In genomic region chr7:39510738-39511372, GRCh38 we compare ENCODE assay signal across 1 cellular context.
TF ChIP-seq lines count a peak whose summit lies in the region.

No MANE protein-coding gene starts in this region.

TF ChIP-seq in GM12878, 131 proteins besides CTCF, POLR2A, EP300 and RAD21:
- TF ChIP-seq BHLHE40 (IDR thresholded peaks at IDR 0.05; ENCODE audit: borderline replicate concordance in 1 of 2, low read depth in 2 of 2, low read length in 1 of 2) (no peak), SMAD5 (IDR thresholded peaks at IDR 0.05; ENCODE audit: low read depth) (no peak), LARP7 (IDR thresholded peaks at IDR 0.05) (no peak), MEF2A (IDR thresholded peaks at IDR 0.05; ENCODE audit: insufficient read depth, low read depth, low read length) (no peak), HDGF (IDR thresholded peaks at IDR 0.05) (no peak), SUPT20H (IDR thresholded peaks at IDR 0.05; ENCODE audit: borderline replicate concordance, control insufficient read depth, low read depth, low read length) (no peak), TCF3 (IDR thresholded peaks at IDR 0.05; ENCODE audit: borderline replicate concordance, insufficient read depth, low read depth, low read length) (no peak)
- TF ChIP-seq, protein P1, sequence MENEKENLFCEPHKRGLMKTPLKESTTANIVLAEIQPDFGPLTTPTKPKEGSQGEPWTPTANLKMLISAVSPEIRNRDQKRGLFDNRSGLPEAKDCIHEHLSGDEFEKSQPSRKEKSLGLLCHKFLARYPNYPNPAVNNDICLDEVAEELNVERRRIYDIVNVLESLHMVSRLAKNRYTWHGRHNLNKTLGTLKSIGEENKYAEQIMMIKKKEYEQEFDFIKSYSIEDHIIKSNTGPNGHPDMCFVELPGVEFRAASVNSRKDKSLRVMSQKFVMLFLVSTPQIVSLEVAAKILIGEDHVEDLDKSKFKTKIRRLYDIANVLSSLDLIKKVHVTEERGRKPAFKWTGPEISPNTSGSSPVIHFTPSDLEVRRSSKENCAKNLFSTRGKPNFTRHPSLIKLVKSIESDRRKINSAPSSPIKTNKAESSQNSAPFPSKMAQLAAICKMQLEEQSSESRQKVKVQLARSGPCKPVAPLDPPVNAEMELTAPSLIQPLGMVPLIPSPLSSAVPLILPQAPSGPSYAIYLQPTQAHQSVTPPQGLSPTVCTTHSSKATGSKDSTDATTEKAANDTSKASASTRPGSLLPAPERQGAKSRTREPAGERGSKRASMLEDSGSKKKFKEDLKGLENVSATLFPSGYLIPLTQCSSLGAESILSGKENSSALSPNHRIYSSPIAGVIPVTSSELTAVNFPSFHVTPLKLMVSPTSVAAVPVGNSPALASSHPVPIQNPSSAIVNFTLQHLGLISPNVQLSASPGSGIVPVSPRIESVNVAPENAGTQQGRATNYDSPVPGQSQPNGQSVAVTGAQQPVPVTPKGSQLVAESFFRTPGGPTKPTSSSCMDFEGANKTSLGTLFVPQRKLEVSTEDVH (IDR thresholded peaks at IDR 0.05; ENCODE audit: low read depth, partially characterized antibody), result no peak
- TF ChIP-seq, protein P2, sequence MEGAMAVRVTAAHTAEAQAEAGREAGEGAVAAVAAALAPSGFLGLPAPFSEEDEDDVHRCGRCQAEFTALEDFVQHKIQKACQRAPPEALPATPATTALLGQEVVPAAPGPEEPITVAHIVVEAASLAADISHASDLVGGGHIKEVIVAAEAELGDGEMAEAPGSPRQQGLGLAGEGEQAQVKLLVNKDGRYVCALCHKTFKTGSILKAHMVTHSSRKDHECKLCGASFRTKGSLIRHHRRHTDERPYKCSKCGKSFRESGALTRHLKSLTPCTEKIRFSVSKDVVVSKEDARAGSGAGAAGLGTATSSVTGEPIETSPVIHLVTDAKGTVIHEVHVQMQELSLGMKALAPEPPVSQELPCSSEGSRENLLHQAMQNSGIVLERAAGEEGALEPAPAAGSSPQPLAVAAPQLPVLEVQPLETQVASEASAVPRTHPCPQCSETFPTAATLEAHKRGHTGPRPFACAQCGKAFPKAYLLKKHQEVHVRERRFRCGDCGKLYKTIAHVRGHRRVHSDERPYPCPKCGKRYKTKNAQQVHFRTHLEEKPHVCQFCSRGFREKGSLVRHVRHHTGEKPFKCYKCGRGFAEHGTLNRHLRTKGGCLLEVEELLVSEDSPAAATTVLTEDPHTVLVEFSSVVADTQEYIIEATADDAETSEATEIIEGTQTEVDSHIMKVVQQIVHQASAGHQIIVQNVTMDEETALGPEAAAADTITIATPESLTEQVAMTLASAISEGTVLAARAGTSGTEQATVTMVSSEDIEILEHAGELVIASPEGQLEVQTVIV (IDR thresholded peaks at IDR 0.05; ENCODE audit: borderline replicate concordance, partially characterized antibody), result no peak
- TF ChIP-seq, protein P3, sequence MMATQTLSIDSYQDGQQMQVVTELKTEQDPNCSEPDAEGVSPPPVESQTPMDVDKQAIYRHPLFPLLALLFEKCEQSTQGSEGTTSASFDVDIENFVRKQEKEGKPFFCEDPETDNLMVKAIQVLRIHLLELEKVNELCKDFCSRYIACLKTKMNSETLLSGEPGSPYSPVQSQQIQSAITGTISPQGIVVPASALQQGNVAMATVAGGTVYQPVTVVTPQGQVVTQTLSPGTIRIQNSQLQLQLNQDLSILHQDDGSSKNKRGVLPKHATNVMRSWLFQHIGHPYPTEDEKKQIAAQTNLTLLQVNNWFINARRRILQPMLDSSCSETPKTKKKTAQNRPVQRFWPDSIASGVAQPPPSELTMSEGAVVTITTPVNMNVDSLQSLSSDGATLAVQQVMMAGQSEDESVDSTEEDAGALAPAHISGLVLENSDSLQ (IDR thresholded peaks at IDR 0.05), result no peak
TF ChIP-seq in GM12878: peak in this region for 0.
